ENCODE assay signal across 19 cellular contexts in the genomic region with DNA sequence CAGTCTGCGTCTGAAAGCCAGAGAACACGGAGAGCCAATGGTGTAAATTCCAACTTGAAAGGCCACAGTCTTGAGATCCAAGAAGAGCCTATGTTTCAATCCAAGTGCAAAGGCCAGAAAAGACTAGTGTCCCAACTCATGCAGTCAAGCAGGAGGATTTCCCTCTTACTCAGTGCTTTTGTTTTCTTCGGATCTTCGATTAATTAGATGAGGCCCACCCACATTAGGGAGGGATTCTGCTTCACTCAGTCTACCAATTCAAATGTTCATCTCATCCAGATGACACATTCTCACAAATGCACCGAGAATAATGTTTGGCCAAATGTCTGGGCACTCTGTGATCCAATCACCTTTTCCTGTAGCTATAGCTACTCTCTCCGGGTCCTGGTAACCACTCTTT.
DNase-seq lines count a peak whose midpoint lies in the region; ATAC-seq and TF ChIP-seq lines count a peak whose summit lies in the region.
"Had no signal": no experiment of that assay in that cellular context is flagged by ENCODE, and none has a peak within 500 bp of the region (broad histone marks: within the 10 kb centered on the region; RNA-seq: fewer than 3 reads in every experiment).

No MANE protein-coding gene starts in this region.

- ATAC-seq in SK-N-SH treated with all-trans-retinoic acid at 6 μM for 48 hours, result no peak
- ATAC-seq: GM23338, HCT116 had no signal

- dilution Hi-C loops in mammary epithelial cell (cut with HindIII; ENCODE audit: low sequenced_read_pairs), result no loop called here

- H3K4me3 ChIP-seq in SK-N-SH (ENCODE audit: low read depth in 2 of 2, low read length in 1 of 2) (no peak overlapping the region), epithelial cell of esophagus (ENCODE audit: low read length) (no peak overlapping the region), mesendoderm (ENCODE audit: low read length) (no peak overlapping the region), mammary epithelial cell (replicated peaks in 1 of 3; ENCODE audit: insufficient read depth in 1 of 3, low read depth in 2 of 3, low read length in 3 of 3) (no peak overlapping the region)
- H3K4me3 ChIP-seq: GM23338 had no signal

- H3K4me1 ChIP-seq in SK-N-SH (ENCODE audit: control insufficient read depth in 1 of 2, insufficient read depth in 2 of 2, low read depth in 1 of 2, low read length in 1 of 2), result no peaks in the 10 kb centered on the region
- no peaks in the 10 kb centered on the region for H3K4me1 ChIP-seq in mesendoderm (ENCODE audit: control insufficient read depth, low read depth, low read length)
- no peaks in the 10 kb centered on the region for H3K4me1 ChIP-seq in mammary epithelial cell (ENCODE audit: insufficient read depth, low read length)

- WGBS in SK-N-SH (ENCODE audit: low lambda C conversion rate), result 45% methylated on average over 6 of the region's 6 CpGs
- no CpG with 5 or more reads among the region's 6 CpGs for WGBS in mesendoderm (ENCODE audit: extremely low coverage, insufficient coverage, low lambda C conversion rate)
- 78% methylated on average over 6 of the region's 6 CpGs for WGBS in mammary epithelial cell (ENCODE audit: low coverage, missing lambda C conversion rate)

- H3K27me3 ChIP-seq in SK-N-SH (ENCODE audit: insufficient read depth), result no peaks in the 10 kb centered on the region
- H3K27me3 ChIP-seq in mesendoderm (ENCODE audit: insufficient read depth, low read length, poor library complexity), result no peaks in the 10 kb centered on the region
- H3K27me3 ChIP-seq in mammary epithelial cell (ENCODE audit: insufficient read depth, low read length), result no peaks in the 10 kb centered on the region

- POLR2A ChIA-PET in SK-N-SH (lab: Yijun Ruan, JAX), result no interaction called here

- no peak overlapping the region for H3K18ac ChIP-seq in mesendoderm (ENCODE audit: low read length)

- H2AFZ ChIP-seq in SK-N-SH (ENCODE audit: low read depth), result no peak overlapping the region
- no peak overlapping the region for H2AFZ ChIP-seq in mammary epithelial cell (ENCODE audit: low read depth, low read length)
- H2AFZ ChIP-seq: GM23338 had no signal

- H2AK5ac ChIP-seq in mesendoderm (ENCODE audit: low read length), result no peak overlapping the region

- H3K9me2 ChIP-seq in SK-N-SH, result no peaks in the 10 kb centered on the region

- H3K4ac ChIP-seq in mesendoderm (ENCODE audit: low read depth, low read length), result no peak overlapping the region

- H2BK5ac ChIP-seq in mesendoderm (ENCODE audit: low read length), result no peak overlapping the region

- H3K56ac ChIP-seq in mesendoderm (ENCODE audit: low read length), result no peak overlapping the region

- H3F3A ChIP-seq in SK-N-SH (replicated peaks; ENCODE audit: insufficient read depth), result no peaks in the 10 kb centered on the region

- in situ Hi-C loops in GM13976 (cut with MboI; ENCODE audit: low sequenced_read_pairs, unreplicated experiment) (no loop called here), mammary epithelial cell (cut with MboI; ENCODE audit: low sequenced_read_pairs in 2 of 2) (no loop called here)

- intact Hi-C loops in mammary epithelial cell (cut with micrococcal nuclease), result no loop called here

- no peaks in the 10 kb centered on the region for H3K79me1 ChIP-seq in mesendoderm (ENCODE audit: low read length)

- no peak for TF ChIP-seq EP300 in SK-N-SH (IDR thresholded peaks at IDR 0.05; ENCODE audit: borderline replicate concordance in 1 of 2, low read depth in 1 of 2, low read length in 1 of 2)

- TF ChIP-seq RAD21 in SK-N-SH (IDR thresholded peaks at IDR 0.05; ENCODE audit: low read length), result no peak

- no peak for DNase-seq in SK-N-SH
- peak; percentile 2 for DNase-seq in epithelial cell of esophagus (ENCODE audit: low read depth)
- no peak for DNase-seq in mesendoderm
- no peak for DNase-seq in GM13976 (ENCODE audit: low spot score)
- DNase-seq in activated naive CD4-positive, alpha-beta T cell treated with Interleukin-2 at 50 U/mL for 16 hours, result no peak
- no peak for DNase-seq in mammary epithelial cell
- DNase-seq: ACHN; C1 segment of cervical spinal cord; Calu3; CD4-positive, alpha-beta memory T cell; COR-L47; DMS53; DMS79 treated with DMSO at 0.1 percent for 48 hours; GF-D8; H9 had no signal

- H3K23ac ChIP-seq in mesendoderm (ENCODE audit: low read length), result no peak overlapping the region

- H3K36me3 ChIP-seq in SK-N-SH (replicated peaks in 1 of 2; ENCODE audit: control insufficient read depth in 1 of 2, insufficient read depth in 2 of 2, low read length in 1 of 2), result no peaks in the 10 kb centered on the region
- H3K36me3 ChIP-seq in mesendoderm (ENCODE audit: control insufficient read depth, insufficient read depth, low read length), result no peaks in the 10 kb centered on the region
- H3K36me3 ChIP-seq in mammary epithelial cell (ENCODE audit: insufficient read depth, low read length), result no peaks in the 10 kb centered on the region

- H3K9me3 ChIP-seq in SK-N-SH, result no peaks in the 10 kb centered on the region
- H3K9me3 ChIP-seq in mammary epithelial cell (replicated peaks; ENCODE audit: insufficient read depth, low read length), result no peaks in the 10 kb centered on the region

- no peaks in the 10 kb centered on the region for H4K20me1 ChIP-seq in SK-N-SH (ENCODE audit: insufficient read depth)
- H4K20me1 ChIP-seq in mammary epithelial cell (ENCODE audit: insufficient read depth, low read length), result no peaks in the 10 kb centered on the region

- peak overlapping the region; percentile 56 for H4K8ac ChIP-seq in mesendoderm (ENCODE audit: low read depth, low read length)

- TF ChIP-seq CTCF in SK-N-SH (IDR thresholded peaks at IDR 0.05) (no peak), epithelial cell of esophagus (IDR thresholded peaks at IDR 0.05; ENCODE audit: insufficient read depth, low read depth, low read length, missing control alignments) (no peak), GM13976 (IDR thresholded peaks at IDR 0.05; ENCODE audit: borderline replicate concordance, control extremely low read depth, extremely low read depth, insufficient read depth, missing control alignments) (no peak), mammary epithelial cell (conservative IDR thresholded peaks at IDR 0.05 in 1 of 2, IDR thresholded peaks at IDR 0.05 in 1 of 2; ENCODE audit: extremely low read depth in 1 of 2, insufficient read depth in 1 of 2, low read depth in 1 of 2, low read length in 2 of 2) (no peak)

- CTCF ChIA-PET in SK-N-SH (lab: Yijun Ruan, JAX), result no interaction called here
- CTCF ChIA-PET in mammary epithelial cell (lab: Charles Lee; ENCODE audit: low non-redundant PET), result no interaction called here

- no peak overlapping the region for H3K9ac ChIP-seq in SK-N-SH
- H3K9ac ChIP-seq in mesendoderm (ENCODE audit: low read length), result no peak overlapping the region
- H3K9ac ChIP-seq in mammary epithelial cell (ENCODE audit: insufficient read depth, low read length), result no peak overlapping the region

- H3K4me2 ChIP-seq in SK-N-SH, result 0 out of 2 replicates have a peak overlapping the region, but pooled peaks have one; percentile 16
- no peak overlapping the region for H3K4me2 ChIP-seq in mesendoderm (ENCODE audit: low read length)
- H3K4me2 ChIP-seq in mammary epithelial cell (ENCODE audit: insufficient read depth, low read depth, low read length), result no peak overlapping the region
- H3K4me2 ChIP-seq: GM23338 had no signal

- H3K27ac ChIP-seq in SK-N-SH (ENCODE audit: low read depth in 2 of 2, low read length in 1 of 2), result no peak overlapping the region
- no peak overlapping the region for H3K27ac ChIP-seq in mesendoderm (ENCODE audit: low read depth, low read length)
- no peak overlapping the region for H3K27ac ChIP-seq in mammary epithelial cell (ENCODE audit: insufficient read depth, low read depth, low read length)
- H3K27ac ChIP-seq: 22Rv1 had no signal

- no peak overlapping the region for H4K5ac ChIP-seq in mesendoderm (ENCODE audit: low read length)

- no peak overlapping the region for H2BK15ac ChIP-seq in mesendoderm (replicated peaks; ENCODE audit: low read depth)

- H2BK120ac ChIP-seq in mesendoderm (ENCODE audit: low read depth, low read length), result no peak overlapping the region

- H3K79me2 ChIP-seq in SK-N-SH (ENCODE audit: insufficient read depth) (no peaks in the 10 kb centered on the region), mesendoderm (ENCODE audit: control insufficient read depth, insufficient read depth, low read length) (no peaks in the 10 kb centered on the region), mammary epithelial cell (ENCODE audit: insufficient read depth, low read length) (no peaks in the 10 kb centered on the region)

- BruUV-seq in mammary epithelial cell (replicated peaks; lab: Mats Ljungman, UMichigan), result no TSS peak

TF ChIP-seq in SK-N-SH, 30 proteins besides CTCF, POLR2A, EP300 and RAD21 (continues in another document):
- TF ChIP-seq RCOR1 (IDR thresholded peaks at IDR 0.05; ENCODE audit: low read length), result no peak
- TF ChIP-seq SMC3 (IDR thresholded peaks at IDR 0.05; ENCODE audit: low read depth, low read length), result no peak
- TF ChIP-seq TCF12 (IDR thresholded peaks at IDR 0.05), result no peak
- no peak for TF ChIP-seq FOSL2 (IDR thresholded peaks at IDR 0.05; ENCODE audit: borderline replicate concordance, low read depth)
- no peak for TF ChIP-seq EZH2phosphoT487 (IDR thresholded peaks at IDR 0.05; ENCODE audit: borderline replicate concordance, low read depth)
- no peak for TF ChIP-seq JUND (IDR thresholded peaks at IDR 0.05)
- TF ChIP-seq MXI1 (IDR thresholded peaks at IDR 0.05; ENCODE audit: low read depth, low read length), result no peak

TF ChIP-seq in SK-N-SH treated with all-trans-retinoic acid at 6 μM for 48 hours, 23 proteins besides CTCF, POLR2A, EP300 and RAD21 (continues in another document):
- no peak for TF ChIP-seq ZFP30 (CRISPR knock-in tag; IDR thresholded peaks at IDR 0.05)
- no peak for TF ChIP-seq SNAI2 (CRISPR knock-in tag; IDR thresholded peaks at IDR 0.05)
- TF ChIP-seq, protein P1, sequence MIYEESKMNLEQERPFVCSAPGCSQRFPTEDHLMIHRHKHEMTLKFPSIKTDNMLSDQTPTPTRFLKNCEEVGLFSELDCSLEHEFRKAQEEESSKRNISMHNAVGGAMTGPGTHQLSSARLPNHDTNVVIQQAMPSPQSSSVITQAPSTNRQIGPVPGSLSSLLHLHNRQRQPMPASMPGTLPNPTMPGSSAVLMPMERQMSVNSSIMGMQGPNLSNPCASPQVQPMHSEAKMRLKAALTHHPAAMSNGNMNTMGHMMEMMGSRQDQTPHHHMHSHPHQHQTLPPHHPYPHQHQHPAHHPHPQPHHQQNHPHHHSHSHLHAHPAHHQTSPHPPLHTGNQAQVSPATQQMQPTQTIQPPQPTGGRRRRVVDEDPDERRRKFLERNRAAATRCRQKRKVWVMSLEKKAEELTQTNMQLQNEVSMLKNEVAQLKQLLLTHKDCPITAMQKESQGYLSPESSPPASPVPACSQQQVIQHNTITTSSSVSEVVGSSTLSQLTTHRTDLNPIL (CRISPR knock-in tag; IDR thresholded peaks at IDR 0.05; ENCODE audit: low read depth), result no peak
- no peak for TF ChIP-seq PPARA (CRISPR knock-in tag; IDR thresholded peaks at IDR 0.05; ENCODE audit: borderline replicate concordance)
- no peak for TF ChIP-seq TCF4 (CRISPR knock-in tag; IDR thresholded peaks at IDR 0.05; ENCODE audit: borderline replicate concordance)
- no peak for TF ChIP-seq ZC3H10 (CRISPR knock-in tag; IDR thresholded peaks at IDR 0.05)
- no peak for TF ChIP-seq ESRRG (CRISPR knock-in tag; IDR thresholded peaks at IDR 0.05)
